15 cellular contexts compared by ENCODE assay signal in the genomic region with DNA sequence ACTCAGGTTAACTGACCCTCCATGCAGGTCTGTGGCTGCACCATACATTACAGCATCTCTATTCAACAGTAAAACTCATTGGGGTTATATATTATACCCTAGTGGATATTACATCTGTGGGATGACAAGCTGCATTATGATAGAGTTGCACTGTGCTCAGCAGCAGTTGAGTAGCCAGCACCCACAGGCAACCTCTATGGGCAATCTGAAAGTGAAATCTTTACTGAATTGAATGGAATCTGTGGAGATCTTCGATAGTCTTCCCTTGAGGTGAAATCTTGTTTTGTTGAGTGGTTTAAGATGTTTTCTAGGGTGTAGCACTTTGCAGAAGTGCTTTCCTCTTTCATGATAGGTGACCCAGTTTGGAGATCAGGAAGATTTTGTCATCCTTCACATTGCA.
DNase-seq lines count a peak whose midpoint lies in the region; ATAC-seq and TF ChIP-seq lines count a peak whose summit lies in the region.
"Had no signal": no experiment of that assay in that cellular context is flagged by ENCODE, and none has a peak within 500 bp of the region (broad histone marks: within the 10 kb centered on the region; RNA-seq: fewer than 3 reads in every experiment).

No MANE protein-coding gene starts in this region.

- peak overlapping the region; percentile 27 for H3K4me3 Mint-ChIP-seq in stimulated activated naive CD8-positive, alpha-beta T cell treated with anti-CD3 and anti-CD28 coated beads, Interleukin-15, Interleukin-2, amounts not matched to agents 100 ng/mL and 50 ng/mL, for 24 hours
- H3K4me3 Mint-ChIP-seq in stimulated activated naive CD8-positive, alpha-beta T cell treated with anti-CD3 and anti-CD28 coated beads, Interleukin-15, amount 100 ng/mL, for 72 hours, result peak overlapping the region in 1 of 2 donors; percentile 3

- H3K27ac ChIP-seq in osteoblast (ENCODE audit: low read depth, low read length), result peak overlapping the region; percentile 81
- H3K27ac ChIP-seq: colonic mucosa had no signal

- H3K36me3 ChIP-seq in adipocyte (ENCODE audit: control insufficient read depth, insufficient read depth, low read length, severe bottlenecking) (no peaks in the 10 kb centered on the region), osteoblast (ENCODE audit: insufficient read depth, low read length) (no peaks in the 10 kb centered on the region)
- H3K36me3 ChIP-seq: colonic mucosa had no signal

- H3K4me1 Mint-ChIP-seq in stimulated activated naive CD8-positive, alpha-beta T cell treated with anti-CD3 and anti-CD28 coated beads, Interleukin-15, Interleukin-2, amounts not matched to agents 100 ng/mL and 50 ng/mL, for 24 hours (ENCODE audit: low read depth), result peaks cover 57% of the 10 kb centered on the region
- peaks cover 54% of the 10 kb centered on the region for H3K4me1 Mint-ChIP-seq in stimulated activated naive CD8-positive, alpha-beta T cell treated with anti-CD3 and anti-CD28 coated beads, Interleukin-15, amount 100 ng/mL, for 72 hours

- no peaks in the 10 kb centered on the region for H3K36me3 Mint-ChIP-seq in stimulated activated naive CD8-positive, alpha-beta T cell treated with anti-CD3 and anti-CD28 coated beads, Interleukin-15, Interleukin-2, amounts not matched to agents 100 ng/mL and 50 ng/mL, for 24 hours (ENCODE audit: low read depth)

- H3K4me3 ChIP-seq in adipocyte (ENCODE audit: low read length), result peak overlapping the region; percentile 8
- H3K4me3 ChIP-seq in osteoblast (ENCODE audit: insufficient read depth, low read length), result no peak overlapping the region
- H3K4me3 ChIP-seq: colonic mucosa had no signal

- H2AFZ ChIP-seq in osteoblast (ENCODE audit: low read length), result no peak overlapping the region

- no peak overlapping the region for H3K27ac Mint-ChIP-seq in stimulated activated naive CD8-positive, alpha-beta T cell treated with anti-CD3 and anti-CD28 coated beads, Interleukin-15, Interleukin-2, amounts not matched to agents 100 ng/mL and 50 ng/mL, for 24 hours
- no peak overlapping the region for H3K27ac Mint-ChIP-seq in stimulated activated naive CD8-positive, alpha-beta T cell treated with anti-CD3 and anti-CD28 coated beads, Interleukin-15, amount 100 ng/mL, for 72 hours

- H3K27me3 ChIP-seq in adipocyte (replicated peaks; ENCODE audit: control insufficient read depth, insufficient read depth, low read length) (no peaks in the 10 kb centered on the region), osteoblast (ENCODE audit: insufficient read depth, low read length) (no peaks in the 10 kb centered on the region)
- H3K27me3 ChIP-seq: colonic mucosa had no signal

- no peak for TF ChIP-seq CTCF in osteoblast (IDR thresholded peaks at IDR 0.05; ENCODE audit: extremely low read depth, low read depth, low read length)

- H3K79me2 ChIP-seq in osteoblast (ENCODE audit: insufficient read depth, low read length), result no peaks in the 10 kb centered on the region

- DNase-seq in stimulated activated naive CD8-positive, alpha-beta T cell treated with anti-CD3 and anti-CD28 coated beads, Interleukin-15, amount 100 ng/mL, for 72 hours, result no peak
- DNase-seq in adipocyte (ENCODE audit: low read depth) (no peak), osteoblast (ENCODE audit: insufficient read length, low spot score, missing footprints) (no peak), activated gamma-delta T cell (lab: John Stamatoyannopoulos, UW) (no peak), nucleus accumbens (lab: John Stamatoyannopoulos, UW) (no peak), NCI-H1048 (lab: John Stamatoyannopoulos, UW) (no peak)
- DNase-seq: colonic mucosa; NCI-H187; NCI-H345; RPMI8226; stimulated activated CD4-positive, alpha-beta T cell treated with anti-CD3 and anti-CD28 coated beads, Interleukin-12 subunit alpha, Interleukin-12 subunit beta, amount 100 ng/mL, for 4 hours; stimulated activated naive CD4-positive, alpha-beta T cell had no signal

- H3K9me3 ChIP-seq in adipocyte (ENCODE audit: control insufficient read depth, low read length) (no peaks in the 10 kb centered on the region), osteoblast (ENCODE audit: low read depth, low read length) (no peaks in the 10 kb centered on the region)
- H3K9me3 ChIP-seq: colonic mucosa had no signal

- H4K20me1 ChIP-seq in osteoblast (ENCODE audit: insufficient read depth, low read length), result no peaks in the 10 kb centered on the region

- peaks cover 7% of the 10 kb centered on the region for H3K9me3 Mint-ChIP-seq in stimulated activated naive CD8-positive, alpha-beta T cell treated with anti-CD3 and anti-CD28 coated beads, Interleukin-15, Interleukin-2, amounts not matched to agents 100 ng/mL and 50 ng/mL, for 24 hours
- H3K9me3 Mint-ChIP-seq in stimulated activated naive CD8-positive, alpha-beta T cell treated with anti-CD3 and anti-CD28 coated beads, Interleukin-15, amount 100 ng/mL, for 72 hours, result no peaks in the 10 kb centered on the region

- H3K27me3 Mint-ChIP-seq in stimulated activated naive CD8-positive, alpha-beta T cell treated with anti-CD3 and anti-CD28 coated beads, Interleukin-15, Interleukin-2, amounts not matched to agents 100 ng/mL and 50 ng/mL, for 24 hours, result no peaks in the 10 kb centered on the region
- H3K27me3 Mint-ChIP-seq in stimulated activated naive CD8-positive, alpha-beta T cell treated with anti-CD3 and anti-CD28 coated beads, Interleukin-15, amount 100 ng/mL, for 72 hours, result no peaks in the 10 kb centered on the region
- H3K27me3 Mint-ChIP-seq: progenitor cell of endocrine pancreas had no signal

- H3K4me1 ChIP-seq in adipocyte (ENCODE audit: control insufficient read depth, insufficient read depth, low read length), result peaks cover 49% of the 10 kb centered on the region
- peaks cover 42% of the 10 kb centered on the region for H3K4me1 ChIP-seq in osteoblast (ENCODE audit: insufficient read depth, low read length)
- H3K4me1 ChIP-seq: colonic mucosa had no signal

- no peak for ATAC-seq in stimulated activated naive CD8-positive, alpha-beta T cell treated with anti-CD3 and anti-CD28 coated beads, Interleukin-15, amount 100 ng/mL, for 72 hours
- ATAC-seq in GM21825 (IDR thresholded peaks at IDR 0.05; ENCODE audit: unreplicated experiment), result no peak

- H3K9ac ChIP-seq in adipocyte (ENCODE audit: low read length), result peak overlapping the region; percentile 49

- H3K4me2 ChIP-seq in osteoblast (ENCODE audit: insufficient read depth, low read length), result peak overlapping the region; percentile 59
